25 cellular contexts compared by ENCODE assay signal in the genomic region with DNA sequence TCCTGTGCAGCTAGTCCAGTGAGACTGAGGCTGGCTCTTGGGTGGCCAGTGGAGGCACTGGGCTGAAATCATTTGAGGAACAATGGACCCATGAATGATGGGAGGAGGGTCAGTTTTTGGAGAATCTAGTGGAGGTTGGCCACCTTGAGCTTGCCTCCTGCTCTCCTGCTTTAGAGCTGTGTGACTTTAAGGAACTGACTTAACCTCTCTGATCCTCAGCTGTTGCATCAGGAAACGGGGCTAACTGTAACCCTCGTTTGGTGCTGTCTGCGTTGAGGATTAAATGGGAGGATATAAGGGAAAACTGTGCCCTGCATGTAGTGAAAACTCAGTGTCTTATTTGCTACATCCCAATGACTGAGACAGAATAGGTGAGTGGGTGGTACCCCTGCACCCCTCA.
"Had no signal": no experiment of that assay in that cellular context is flagged by ENCODE, and none has a peak within 500 bp of the region (broad histone marks: within the 10 kb centered on the region; RNA-seq: fewer than 3 reads in every experiment).

No MANE protein-coding gene starts in this region.

- H3K9me3 Mint-ChIP-seq: effector memory CD8-positive, alpha-beta T cell; memory B cell; natural killer cell; neural progenitor cell; stimulated activated memory B cell treated with anti-CD40 and anti-IgM and Interleukin-4, amounts not matched to agents 10 μg/mL and 1 μg/mL and 100 μg/mL, for 72 hours; type B pancreatic cell had no signal

- H3K9me3 ChIP-seq: testis, tibial artery had no signal

- H3K4me3 Mint-ChIP-seq: effector memory CD8-positive, alpha-beta T cell; memory B cell; natural killer cell; neural progenitor cell; stimulated activated memory B cell treated with anti-CD40 and anti-IgM and Interleukin-4, amounts not matched to agents 10 μg/mL and 1 μg/mL and 100 μg/mL, for 72 hours; type B pancreatic cell had no signal

- H3K36me3 Mint-ChIP-seq: memory B cell; natural killer cell; stimulated activated memory B cell treated with anti-CD40 and anti-IgM and Interleukin-4, amounts not matched to agents 10 μg/mL and 1 μg/mL and 100 μg/mL, for 72 hours had no signal

- H3K27ac ChIP-seq: hepatocyte, neural progenitor cell, parathyroid adenoma, testis, tibial artery had no signal

- FAIRE-seq: endometrium, frontal cortex, kidney had no signal

- H3K27me3 Mint-ChIP-seq: effector memory CD8-positive, alpha-beta T cell; memory B cell; progenitor cell of endocrine pancreas; type B pancreatic cell had no signal

- ATAC-seq: effector memory CD8-positive, alpha-beta T cell; left lobe of liver; natural killer cell; sciatic nerve; stimulated activated memory B cell treated with anti-CD40 and anti-IgM and Interleukin-4, amounts not matched to agents 10 μg/mL and 1 μg/mL and 100 μg/mL, for 72 hours; stimulated activated naive CD8-positive, alpha-beta T cell treated with anti-CD3 and anti-CD28 coated beads, Interleukin-15, Interleukin-2, amounts not matched to agents 100 U/mL and 50 U/mL, for 24 hours had no signal

- H3K4me1 ChIP-seq: testis had no signal

- H3K4me2 ChIP-seq: hepatocyte, neural progenitor cell, smooth muscle cell had no signal

- DNase-seq: cortex of kidney; effector memory CD8-positive, alpha-beta T cell; head of caudate nucleus; kidney; natural killer cell; stimulated activated CD4-positive, alpha-beta T cell treated with anti-CD3 and anti-CD28 coated beads, Interleukin-12 subunit alpha, Interleukin-12 subunit beta, amount 100 ng/mL, for 4 hours; stimulated activated CD4-positive, alpha-beta T cell treated with anti-CD3 and anti-CD28 coated beads, Interleukin-1b, Interleukin-23, amount 100 ng/mL, for 48 hours; stimulated activated CD4-positive, alpha-beta T cell treated with anti-CD3 and anti-CD28 coated beads, Interleukin-4, amount 100 ng/mL, for 1 hour; stimulated activated naive CD8-positive, alpha-beta T cell treated with anti-CD3 and anti-CD28 coated beads, Interleukin-15, Interleukin-2, amounts not matched to agents 100 U/mL and 50 U/mL, for 24 hours; substantia nigra; testis; tibial artery had no signal

- H3K4me3 ChIP-seq: hepatocyte, lung, neural progenitor cell, smooth muscle cell, testis, tibial artery had no signal

- H3K27ac Mint-ChIP-seq: effector memory CD8-positive, alpha-beta T cell; memory B cell; natural killer cell; neural progenitor cell; progenitor cell of endocrine pancreas; stimulated activated memory B cell treated with anti-CD40 and anti-IgM and Interleukin-4, amounts not matched to agents 10 μg/mL and 1 μg/mL and 100 μg/mL, for 72 hours; type B pancreatic cell had no signal
